In genomic region chr12:93883436-93884154, GRCh38 we compare ENCODE assay signal across 18 cellular contexts.
DNase-seq lines count a peak whose midpoint lies in the region; ATAC-seq and TF ChIP-seq lines count a peak whose summit lies in the region.
"Had no signal": no experiment of that assay in that cellular context is flagged by ENCODE, and none has a peak within 500 bp of the region (broad histone marks: within the 10 kb centered on the region; RNA-seq: fewer than 3 reads in every experiment).

No MANE protein-coding gene starts in this region.

- no peak for ATAC-seq in GM19023 (IDR thresholded peaks at IDR 0.05; ENCODE audit: unreplicated experiment)

- H3K36me3 Mint-ChIP-seq in chondrocyte (ENCODE audit: low read depth) = no peaks in the 10 kb centered on the region
- no peaks in the 10 kb centered on the region for H3K36me3 Mint-ChIP-seq in mesothelial cell of epicardium

- no peaks in the 10 kb centered on the region for H3K27me3 Mint-ChIP-seq in chondrocyte (ENCODE audit: low read depth)
- H3K27me3 Mint-ChIP-seq in mesothelial cell of epicardium (ENCODE audit: low read depth) = no peaks in the 10 kb centered on the region
- H3K27me3 Mint-ChIP-seq: CD4-positive, alpha-beta memory T cell had no signal

- no peaks in the 10 kb centered on the region for H3K4me1 ChIP-seq in prostate gland (replicated peaks)
- H3K4me1 ChIP-seq: tibial nerve had no signal

- DNase-seq in BJ (ENCODE audit: low read depth) (peak; percentile 65), MG63 (peak; percentile 58), chondrocyte (ENCODE audit: low spot score) (no peak), mesothelial cell of epicardium (ENCODE audit: low spot score in 2 of 2, unreplicated experiment in 2 of 2) (no peak), NCI-H1105 (lab: John Stamatoyannopoulos, UW) (no peak), prostate gland (ENCODE audit: low spot score) (no peak)
- DNase-seq in activated CD8-positive, alpha-beta memory T cell treated with anti-CD3 and anti-CD28 coated beads, Interleukin-2, amount 50 U/mL, for 48 hours = no peak
- DNase-seq: activated gamma-delta T cell; CD4-positive, alpha-beta memory T cell; GF-D8; naive B cell; NCI-H1930; NCI-H748 treated with DMSO at 0.1 percent for 48 hours; SIG-M5; stimulated activated CD4-positive, alpha-beta T cell treated with anti-CD3 and anti-CD28 coated beads, Interleukin-2, amount 100 ng/mL, for 24 hours; stimulated activated CD8-positive, alpha-beta memory T cell treated with anti-CD3 and anti-CD28 coated beads, Interleukin-4, amount 100 ng/mL, for 48 hours had no signal

- H3K36me3 ChIP-seq in BJ (ENCODE audit: control insufficient read depth, insufficient read depth, low read length) (no peaks in the 10 kb centered on the region), MG63 (no peaks in the 10 kb centered on the region), prostate gland (no peaks in the 10 kb centered on the region)
- H3K36me3 ChIP-seq: tibial nerve had no signal

- H3K27ac ChIP-seq in prostate gland = no peak overlapping the region
- H3K27ac ChIP-seq: tibial nerve had no signal

- H3K27ac Mint-ChIP-seq in chondrocyte (ENCODE audit: unreplicated experiment) = peak overlapping the region; percentile 58
- H3K27ac Mint-ChIP-seq in mesothelial cell of epicardium = peak overlapping the region; percentile 90
- H3K27ac Mint-ChIP-seq: naive B cell had no signal

- H3K9me3 ChIP-seq in MG63 (peaks cover 4% of the 10 kb centered on the region; the same call in 1 of the 2 replicates), prostate gland (no peaks in the 10 kb centered on the region)
- H3K9me3 ChIP-seq: tibial nerve had no signal

- H3K4me1 Mint-ChIP-seq in chondrocyte (ENCODE audit: low read depth) = peaks cover 34% of the 10 kb centered on the region
- H3K4me1 Mint-ChIP-seq in mesothelial cell of epicardium = peaks cover 61% of the 10 kb centered on the region

- POLR2A ChIA-PET in BJ (lab: Charles Lee) = interaction anchor here (0.5 kb wide), 1 partner anchor 100 kb away, joined by 3 read pairs; no protein-coding TSS in a partner anchor

- intact Hi-C loops in prostate gland (cut with DNase I) = no loop called here

- WGBS in prostate gland = 79% methylated on average over 2 of the region's 2 CpGs

- CTCF ChIA-PET in BJ (lab: Yijun Ruan, JAX) = interaction anchor here (0.7 to 7.8 kb wide), 3 partner anchors 54 to 314 kb away, joined by 3 to 52 read pairs (median 4); no protein-coding TSS in a partner anchor

- H3K4me3 ChIP-seq in BJ (ENCODE audit: low read depth, low read length) (no peak overlapping the region), MG63 (no peak overlapping the region), prostate gland (no peak overlapping the region)
- H3K4me3 ChIP-seq: tibial nerve had no signal

- TF ChIP-seq CTCF in BJ (IDR thresholded peaks at IDR 0.05; ENCODE audit: insufficient read depth, low read depth, low read length) = no peak
- TF ChIP-seq CTCF in chondrocyte (IDR thresholded peaks at IDR 0.05) = no peak
- no peak for TF ChIP-seq CTCF in mesothelial cell of epicardium (IDR thresholded peaks at IDR 0.05; ENCODE audit: unreplicated experiment)
- no peak for TF ChIP-seq CTCF in prostate gland (IDR thresholded peaks at IDR 0.05)

- no peaks in the 10 kb centered on the region for H3K27me3 ChIP-seq in BJ (ENCODE audit: control insufficient read depth, insufficient read depth, low read length)
- H3K27me3 ChIP-seq in MG63 = no peaks in the 10 kb centered on the region
- no peaks in the 10 kb centered on the region for H3K27me3 ChIP-seq in prostate gland (replicated peaks; ENCODE audit: insufficient read depth)
- H3K27me3 ChIP-seq: tibial nerve had no signal

- no peak for TF ChIP-seq POLR2A in prostate gland (IDR thresholded peaks at IDR 0.05)

- H3K9me3 Mint-ChIP-seq in chondrocyte (ENCODE audit: low read depth) = no peaks in the 10 kb centered on the region
- H3K9me3 Mint-ChIP-seq in mesothelial cell of epicardium = no peaks in the 10 kb centered on the region

- H3K4me3 Mint-ChIP-seq in chondrocyte (ENCODE audit: unreplicated experiment) (no peak overlapping the region), mesothelial cell of epicardium (no peak overlapping the region)
- H3K4me3 Mint-ChIP-seq: CD4-positive, alpha-beta memory T cell; naive B cell had no signal

Comparison
In these comparisons a context has a peak if more than half of its experiments do, and no peak if none do; other contexts are left out.
1. DNase-seq: peak in BJ (single experiment) and MG63 (single experiment); none in chondrocyte (single experiment), mesothelial cell of epicardium (0 of 2), NCI-H1105 (single experiment), activated CD8-positive, alpha-beta memory T cell treated with anti-CD3 and anti-CD28 coated beads, Interleukin-2, amount 50 U/mL, for 48 hours (single experiment) and prostate gland (single experiment).